In the genomic region with DNA sequence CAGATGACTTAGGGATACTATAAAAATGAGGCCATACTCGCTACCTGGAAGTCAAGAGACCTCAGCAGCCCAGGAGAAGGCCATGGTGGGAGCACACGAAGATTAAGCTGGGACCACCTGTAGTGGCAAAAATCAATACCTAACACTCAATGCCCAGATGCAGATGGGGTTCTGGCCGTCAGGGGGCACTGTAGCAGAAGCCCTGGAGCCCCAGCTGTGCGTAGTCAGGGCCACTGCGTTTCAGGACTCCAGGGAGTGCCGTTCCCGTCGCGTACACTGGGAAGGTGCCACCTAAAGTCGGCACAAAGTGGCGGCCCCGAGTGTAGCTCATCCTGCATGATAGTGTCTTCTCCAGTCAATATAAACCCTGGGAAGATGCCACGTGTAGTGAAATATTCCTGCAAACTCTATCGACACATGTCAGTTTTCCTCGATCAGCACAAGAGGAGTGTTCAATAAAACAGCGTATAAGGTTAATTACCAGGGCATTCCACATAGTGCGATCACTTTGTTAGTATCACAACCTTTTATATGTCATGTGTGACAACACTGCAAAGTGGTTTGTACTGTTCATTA, we compare ENCODE assay signal across 9 cellular contexts.
A peak's percentile ranks its signal among the peaks of the same experiment; 100 is the strongest.
DNase-seq lines count a peak whose midpoint lies in the region; ATAC-seq and TF ChIP-seq lines count a peak whose summit lies in the region.
"Had no signal": no experiment of that assay in that cellular context is flagged by ENCODE, and none has a peak within 500 bp of the region (broad histone marks: within the 10 kb centered on the region; RNA-seq: fewer than 3 reads in every experiment).

No MANE protein-coding gene starts in this region.

- H3K27ac Mint-ChIP-seq in endothelial cell (ENCODE audit: unreplicated experiment), result no peak overlapping the region

- no peak overlapping the region for H3K4me3 Mint-ChIP-seq in endothelial cell (ENCODE audit: unreplicated experiment)

- H4K20me1 ChIP-seq in MM.1S (ENCODE audit: insufficient read depth, low read length), result no peaks in the 10 kb centered on the region

- H3K4me3 ChIP-seq in MM.1S (ENCODE audit: low read length) (no peak overlapping the region), BE2C (ENCODE audit: low read depth, low read length) (no peak overlapping the region)
- H3K4me3 ChIP-seq: thoracic aorta had no signal

- TF ChIP-seq CTCF in GM10248 (IDR thresholded peaks at IDR 0.05; ENCODE audit: control extremely low read depth, extremely low read depth, low read depth, missing control alignments) (peak; percentile 42), MM.1S (IDR thresholded peaks at IDR 0.05; ENCODE audit: low read length) (peak; percentile 40; the same call in 1 of the 2 replicates), endothelial cell (IDR thresholded peaks at IDR 0.05; ENCODE audit: unreplicated experiment) (peak; percentile 63), BE2C (IDR thresholded peaks at IDR 0.05; ENCODE audit: low read depth, low read length) (no peak; the same call in 1 of the 2 replicates)

- H3F3A ChIP-seq in MM.1S (ENCODE audit: insufficient read depth, low read length), result no peaks in the 10 kb centered on the region

- H3K27me3 Mint-ChIP-seq in endothelial cell (ENCODE audit: unreplicated experiment), result no peaks in the 10 kb centered on the region

- no peaks in the 10 kb centered on the region for H3K36me3 Mint-ChIP-seq in endothelial cell (ENCODE audit: low read depth, unreplicated experiment)

- CTCF ChIA-PET in GM10248 (lab: Yijun Ruan, JAX), result interaction anchor here (0.8 to 1.3 kb wide), 2 partner anchors 14 to 428 kb away, joined by 3 to 4 read pairs; no protein-coding TSS in a partner anchor

- no peaks in the 10 kb centered on the region for H3K9me3 Mint-ChIP-seq in endothelial cell (ENCODE audit: unreplicated experiment)

- DNase-seq in GM10248 (ENCODE audit: extremely low spot score) (no peak), MM.1S (no peak), endothelial cell (ENCODE audit: low spot score) (peak; percentile 71), mucosa of gallbladder (ENCODE audit: low spot score) (peak; percentile 23), HK-2 (ENCODE audit: unreplicated experiment) (no peak), AG20443 (ENCODE audit: low spot score) (no peak), BE2C (no peak)

- POLR2A ChIA-PET in GM10248 (lab: Yijun Ruan, JAX), result no interaction called here

- no peak overlapping the region for H2AFZ ChIP-seq in MM.1S (ENCODE audit: low read length)

- H3K27ac ChIP-seq in MM.1S (ENCODE audit: low read length), result no peak overlapping the region
- H3K27ac ChIP-seq: thoracic aorta had no signal

- H3K36me3 ChIP-seq in MM.1S (replicated peaks; ENCODE audit: insufficient read depth, low read length) (no peaks in the 10 kb centered on the region), BE2C (no peaks in the 10 kb centered on the region)
- H3K36me3 ChIP-seq: thoracic aorta had no signal

- no peaks in the 10 kb centered on the region for H3K4me1 ChIP-seq in MM.1S (ENCODE audit: low read length)
- H3K4me1 ChIP-seq in BE2C, result no peaks in the 10 kb centered on the region

- no peaks in the 10 kb centered on the region for H3K79me2 ChIP-seq in MM.1S (ENCODE audit: low read length)

- H3K4me2 ChIP-seq in MM.1S (ENCODE audit: low read depth, low read length), result no peak overlapping the region

- H3K9me3 ChIP-seq in MM.1S (replicated peaks; ENCODE audit: insufficient read depth, low read length) (no peaks in the 10 kb centered on the region), BE2C (no peaks in the 10 kb centered on the region)
- H3K9me3 ChIP-seq: thoracic aorta had no signal

- H3K4me1 Mint-ChIP-seq in endothelial cell (ENCODE audit: unreplicated experiment), result peaks cover 2% of the 10 kb centered on the region

- H3K9me2 ChIP-seq in MM.1S (replicated peaks; ENCODE audit: insufficient read depth, low read length), result no peaks in the 10 kb centered on the region

- no peak overlapping the region for H3K9ac ChIP-seq in MM.1S (ENCODE audit: low read length)

- no peak for ATAC-seq in GM19463 (IDR thresholded peaks at IDR 0.05; ENCODE audit: unreplicated experiment)

- H3K27me3 ChIP-seq in MM.1S (replicated peaks; ENCODE audit: insufficient read depth, low read length) (no peaks in the 10 kb centered on the region), BE2C (no peaks in the 10 kb centered on the region)

Comparison
In these comparisons a context has a peak if more than half of its experiments do, and no peak if none do; other contexts are left out.
1. DNase-seq: peak in endothelial cell (single experiment) and mucosa of gallbladder (single experiment); none in GM10248 (single experiment), MM.1S (single experiment), HK-2 (single experiment), AG20443 (single experiment) and BE2C (single experiment).